In the genomic region with DNA sequence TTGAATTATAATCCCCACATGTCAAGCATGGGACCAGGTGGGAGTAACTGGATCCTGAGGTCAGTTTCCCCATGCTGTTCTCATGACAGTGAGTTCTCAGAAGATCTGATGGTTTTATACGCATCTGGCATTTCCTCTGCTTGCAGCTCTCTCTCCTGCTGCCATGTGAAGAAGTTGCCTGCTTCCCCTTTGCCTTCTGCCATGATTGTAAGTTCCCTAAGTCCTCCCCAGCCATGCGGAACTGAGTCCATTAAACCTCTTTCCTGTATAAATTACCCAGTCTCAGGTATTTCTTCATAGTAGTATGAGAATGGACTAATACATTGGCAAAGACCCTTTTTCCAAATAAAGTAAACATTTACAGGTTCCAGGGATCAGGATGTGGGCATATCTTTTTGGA, we compare ENCODE assay signal across 16 cellular contexts.
DNase-seq lines count a peak whose midpoint lies in the region; TF ChIP-seq lines count a peak whose summit lies in the region.
"Had no signal": no experiment of that assay in that cellular context is flagged by ENCODE, and none has a peak within 500 bp of the region (broad histone marks: within the 10 kb centered on the region; RNA-seq: fewer than 3 reads in every experiment).

No MANE protein-coding gene starts in this region.

- H3K4me3 ChIP-seq in BLaER1 treated with 17β-estradiol and CSF1 and Interleukin-3, amounts not matched to agents 10 nM and 100 nM: no peak overlapping the region
- no peak overlapping the region for H3K4me3 ChIP-seq in breast epithelium
- H3K4me3 ChIP-seq: GM23248, HAP-1 had no signal

- H3K27me3 ChIP-seq in BLaER1 treated with 17β-estradiol and CSF1 and Interleukin-3, amounts not matched to agents 10 nM and 100 nM: no peaks in the 10 kb centered on the region
- no peaks in the 10 kb centered on the region for H3K27me3 ChIP-seq in breast epithelium
- H3K27me3 ChIP-seq: BE2C had no signal

- peak; percentile 14 for DNase-seq in SKM-1 treated with dmso at 0.1 percent for 144 hours (lab: John Stamatoyannopoulos, UW; ENCODE audit: unreplicated experiment)
- DNase-seq in SKM-1 (lab: John Stamatoyannopoulos, UW; ENCODE audit: unreplicated experiment): no peak
- DNase-seq in MV-4-11 (lab: John Stamatoyannopoulos, UW): peak; percentile 74
- no peak for DNase-seq in DMS153 treated with DMSO at 0.1 percent for 48 hours (lab: John Stamatoyannopoulos, UW; ENCODE audit: unreplicated experiment)
- no peak for DNase-seq in breast epithelium (ENCODE audit: low spot score in 2 of 2)
- no peak for DNase-seq in NCI-H748 treated with DMSO at 0.1 percent for 48 hours (lab: John Stamatoyannopoulos, UW)
- DNase-seq: ACHN; BE2C; Calu3; CD8-positive, alpha-beta T cell; DMS53; DND-41; EL; GM23248 had no signal

- no peak for TF ChIP-seq CTCF in breast epithelium (IDR thresholded peaks at IDR 0.05)

- H4K20me1 ChIP-seq in BLaER1 treated with 17β-estradiol and CSF1 and Interleukin-3, amounts not matched to agents 10 nM and 100 nM: no peaks in the 10 kb centered on the region

- no peaks in the 10 kb centered on the region for H3K9me3 ChIP-seq in BLaER1 treated with 17β-estradiol and CSF1 and Interleukin-3, amounts not matched to agents 10 nM and 100 nM (replicated peaks in 1 of 11)
- no peaks in the 10 kb centered on the region for H3K9me3 ChIP-seq in breast epithelium
- H3K9me3 ChIP-seq: BE2C, HAP-1 had no signal

- H3K4me2 ChIP-seq in BLaER1 treated with 17β-estradiol and CSF1 and Interleukin-3, amounts not matched to agents 10 nM and 100 nM: peak overlapping the region; percentile 10 to 60 (median 48); a peak in 21 of 22 replicates

- intact Hi-C loops in breast epithelium (cut with DNase I; ENCODE audit: low total_unique reads): no loop called here

- no peak for TF ChIP-seq POLR2A in breast epithelium (IDR thresholded peaks at IDR 0.05)

- peaks cover 38 to 57% (median 49%) of the 10 kb centered on the region in 10 experiments for H3K4me1 ChIP-seq in BLaER1 treated with 17β-estradiol and CSF1 and Interleukin-3, amounts not matched to agents 10 nM and 100 nM
- H3K4me1 ChIP-seq in breast epithelium: no peaks in the 10 kb centered on the region
- H3K4me1 ChIP-seq: BE2C, HAP-1 had no signal

- no peak overlapping the region for H3K9ac ChIP-seq in BLaER1 treated with 17β-estradiol and CSF1 and Interleukin-3, amounts not matched to agents 10 nM and 100 nM
- H3K9ac ChIP-seq: GM23248 had no signal

- no peaks in the 10 kb centered on the region for H3K36me3 ChIP-seq in BLaER1 treated with 17β-estradiol and CSF1 and Interleukin-3, amounts not matched to agents 10 nM and 100 nM
- H3K36me3 ChIP-seq in breast epithelium: no peaks in the 10 kb centered on the region
- H3K36me3 ChIP-seq: BE2C, HAP-1 had no signal

- peak overlapping the region in 4 of 11 experiments; percentile 29 to 49 (median 40); a peak in 6 of 22 replicates for H3K27ac ChIP-seq in BLaER1 treated with 17β-estradiol and CSF1 and Interleukin-3, amounts not matched to agents 10 nM and 100 nM
- no peak overlapping the region for H3K27ac ChIP-seq in breast epithelium
- H3K27ac ChIP-seq: GM23248 had no signal

Comparison
In these comparisons a context has a peak if more than half of its experiments do, and no peak if none do; other contexts are left out.
1. DNase-seq: peak in SKM-1 treated with dmso at 0.1 percent for 144 hours (single experiment) and MV-4-11 (single experiment); none in SKM-1 (single experiment), DMS153 treated with DMSO at 0.1 percent for 48 hours (single experiment), breast epithelium (0 of 2) and NCI-H748 treated with DMSO at 0.1 percent for 48 hours (single experiment).